Comparison of ENCODE assay signal across 11 cellular contexts in genomic region chr7:116271161-116271979, GRCh38.
DNase-seq lines count a peak whose midpoint lies in the region; ATAC-seq and TF ChIP-seq lines count a peak whose summit lies in the region.
"Had no signal": no experiment of that assay in that cellular context is flagged by ENCODE, and none has a peak within 500 bp of the region (broad histone marks: within the 10 kb centered on the region; RNA-seq: fewer than 3 reads in every experiment).

No MANE protein-coding gene starts in this region.

- H3K18ac ChIP-seq in neuronal stem cell (ENCODE audit: low read length) = no peak overlapping the region

- no peak for ATAC-seq in HG03354 (IDR thresholded peaks at IDR 0.05; ENCODE audit: poor library complexity, severe bottlenecking, unreplicated experiment)

- no peak overlapping the region for H4K91ac ChIP-seq in neuronal stem cell (ENCODE audit: low read depth, low read length, poor library complexity)

- no peak overlapping the region for H3K9ac ChIP-seq in neuronal stem cell (ENCODE audit: low read depth, low read length, poor library complexity)
- H3K9ac ChIP-seq: BLaER1 treated with 17β-estradiol and CSF1 and Interleukin-3, amounts not matched to agents 10 nM and 100 nM had no signal

- no peak overlapping the region for H3K23ac ChIP-seq in neuronal stem cell (ENCODE audit: low read depth, low read length, poor library complexity)

- no peak overlapping the region for H2BK120ac ChIP-seq in neuronal stem cell (ENCODE audit: low read depth, low read length)

- no peak overlapping the region for H4K8ac ChIP-seq in neuronal stem cell (ENCODE audit: low read depth, low read length)

- POLR2A ChIA-PET in OCI-LY7 (lab: Charles Lee) = interaction anchor here (1.2 kb wide), 1 partner anchor 10 kb away, joined by 5 read pairs; no protein-coding TSS in a partner anchor

- H3K36me3 ChIP-seq in neuronal stem cell (replicated peaks in 1 of 2; ENCODE audit: control insufficient read depth in 2 of 2, insufficient read depth in 2 of 2, low read length in 2 of 2) (no peaks in the 10 kb centered on the region), OCI-LY7 (ENCODE audit: insufficient read depth, low read length) (no peaks in the 10 kb centered on the region)
- H3K36me3 ChIP-seq: BLaER1 treated with 17β-estradiol and CSF1 and Interleukin-3, amounts not matched to agents 10 nM and 100 nM had no signal

- peaks cover 19% of the 10 kb centered on the region for H3K27me3 Mint-ChIP-seq in activated naive CD4-positive, alpha-beta T cell treated with anti-CD3 and anti-CD28 coated beads, Interleukin-2, amount 10 ng/mL, durations not matched to agents 7 days and 5 days

- H3K27ac ChIP-seq in neuronal stem cell (replicated peaks; ENCODE audit: low read length) (no peak overlapping the region), OCI-LY7 (ENCODE audit: low read depth, low read length, poor library complexity, severe bottlenecking) (no peak overlapping the region)
- H3K27ac ChIP-seq: BLaER1 treated with 17β-estradiol and CSF1 and Interleukin-3, amounts not matched to agents 10 nM and 100 nM had no signal

- H3K9me3 ChIP-seq in neuronal stem cell (replicated peaks in 1 of 2; ENCODE audit: control insufficient read depth in 2 of 2, insufficient read depth in 1 of 2, low read depth in 1 of 2, low read length in 2 of 2) = no peaks in the 10 kb centered on the region
- no peaks in the 10 kb centered on the region for H3K9me3 ChIP-seq in OCI-LY7 (ENCODE audit: low read length)
- H3K9me3 ChIP-seq: BLaER1 treated with 17β-estradiol and CSF1 and Interleukin-3, amounts not matched to agents 10 nM and 100 nM had no signal

- no peak overlapping the region for H3K27ac Mint-ChIP-seq in activated naive CD4-positive, alpha-beta T cell treated with anti-CD3 and anti-CD28 coated beads, Interleukin-2, amount 10 ng/mL, durations not matched to agents 7 days and 5 days

- H3K4me1 ChIP-seq in neuronal stem cell (ENCODE audit: control insufficient read depth in 2 of 2, insufficient read depth in 1 of 2, low read depth in 1 of 2, low read length in 2 of 2) = peaks cover 2 to 3% of the 10 kb centered on the region in 2 donors
- H3K4me1 ChIP-seq in OCI-LY7 (ENCODE audit: insufficient read depth, low read length, poor library complexity, severe bottlenecking) = no peaks in the 10 kb centered on the region
- H3K4me1 ChIP-seq: BLaER1 treated with 17β-estradiol and CSF1 and Interleukin-3, amounts not matched to agents 10 nM and 100 nM had no signal

- no peaks in the 10 kb centered on the region for H3K9me3 Mint-ChIP-seq in activated naive CD4-positive, alpha-beta T cell treated with anti-CD3 and anti-CD28 coated beads, Interleukin-2, amount 10 ng/mL, durations not matched to agents 7 days and 5 days

- H2BK5ac ChIP-seq in neuronal stem cell (ENCODE audit: low read length) = no peak overlapping the region

- WGBS in neuronal stem cell (ENCODE audit: extremely low coverage in 2 of 2, insufficient read length in 2 of 2, insufficient replicate concordance in 1 of 2), 2 donors = no CpG with 5 or more reads among the region's 6 CpGs

- H3K79me1 ChIP-seq in neuronal stem cell (ENCODE audit: low read depth, low read length) = no peaks in the 10 kb centered on the region

- no peak overlapping the region for H2BK12ac ChIP-seq in neuronal stem cell (ENCODE audit: low read length)

- H3K4me2 ChIP-seq in neuronal stem cell (ENCODE audit: insufficient read depth, low read length, poor library complexity, severe bottlenecking) = no peak overlapping the region
- no peak overlapping the region for H3K4me2 ChIP-seq in OCI-LY7 (ENCODE audit: low read length)
- H3K4me2 ChIP-seq: BLaER1 treated with 17β-estradiol and CSF1 and Interleukin-3, amounts not matched to agents 10 nM and 100 nM had no signal

- H3K79me2 ChIP-seq in OCI-LY7 (ENCODE audit: insufficient read depth, low read depth, low read length) = no peaks in the 10 kb centered on the region

- H3K27me3 ChIP-seq in neuronal stem cell (ENCODE audit: control insufficient read depth in 3 of 3, insufficient read depth in 3 of 3, low read depth in 1 of 3, low read length in 3 of 3) = no peaks in the 10 kb centered on the region
- H3K27me3 ChIP-seq: BLaER1 treated with 17β-estradiol and CSF1 and Interleukin-3, amounts not matched to agents 10 nM and 100 nM had no signal

- no peak overlapping the region for H3K14ac ChIP-seq in neuronal stem cell (ENCODE audit: low read length)

- no peaks in the 10 kb centered on the region for H3K4me1 Mint-ChIP-seq in activated naive CD4-positive, alpha-beta T cell treated with anti-CD3 and anti-CD28 coated beads, Interleukin-2, amount 10 ng/mL, durations not matched to agents 7 days and 5 days

- TF ChIP-seq CTCF in GM13977 (IDR thresholded peaks at IDR 0.05; ENCODE audit: extremely low read depth, insufficient read depth, missing control alignments) (no peak), OCI-LY7 (conservative IDR thresholded peaks at IDR 0.05; ENCODE audit: low read length) (no peak)

- H3K4ac ChIP-seq in neuronal stem cell (ENCODE audit: low read length) = no peak overlapping the region

- CTCF ChIA-PET in activated naive CD4-positive, alpha-beta T cell treated with anti-CD3 and anti-CD28 coated beads, Interleukin-2, amount 10 ng/mL, durations not matched to agents 7 days and 5 days (lab: Charles Lee) = interaction anchor here (1.4 to 1.8 kb wide), 3 partner anchors 12 to 318 kb away, joined by 3 to 5 read pairs (median 5); no protein-coding TSS in a partner anchor
- CTCF ChIA-PET in OCI-LY7 (lab: Charles Lee; ENCODE audit: unreplicated experiment) = no interaction called here

- no peaks in the 10 kb centered on the region for H3K9me2 ChIP-seq in OCI-LY7 (ENCODE audit: insufficient read depth, low read length)

- intact Hi-C loops in OCI-LY7 (cut with micrococcal nuclease; ENCODE audit: unreplicated experiment) = no loop called here

- no peaks in the 10 kb centered on the region for H4K20me1 ChIP-seq in OCI-LY7 (ENCODE audit: insufficient read depth, low read length)
- H4K20me1 ChIP-seq: BLaER1 treated with 17β-estradiol and CSF1 and Interleukin-3, amounts not matched to agents 10 nM and 100 nM had no signal

- no peak overlapping the region for H2BK15ac ChIP-seq in neuronal stem cell (ENCODE audit: low read length)

- H3K4me3 Mint-ChIP-seq in activated naive CD4-positive, alpha-beta T cell treated with anti-CD3 and anti-CD28 coated beads, Interleukin-2, amount 10 ng/mL, durations not matched to agents 7 days and 5 days = no peak overlapping the region

- H3K36me3 Mint-ChIP-seq in activated naive CD4-positive, alpha-beta T cell treated with anti-CD3 and anti-CD28 coated beads, Interleukin-2, amount 10 ng/mL, durations not matched to agents 7 days and 5 days = no peaks in the 10 kb centered on the region

- BruUV-seq in OCI-LY7 (replicated peaks; lab: Mats Ljungman, UMichigan) = no TSS peak

- H2AK5ac ChIP-seq in neuronal stem cell (ENCODE audit: low read depth, low read length) = no peak overlapping the region

- H2AFZ ChIP-seq in neuronal stem cell (ENCODE audit: low read length) (peak overlapping the region; percentile 26), OCI-LY7 (ENCODE audit: low read length) (no peak overlapping the region)

- in situ Hi-C loops in ACHN (cut with HindIII; ENCODE audit: low pct_ligation_motif_present, low pct_unique_long_range_greater_than_20kb, low sequenced_read_pairs) (loop anchor here (25.0 kb wide), 1 partner anchor 516 kb away; no protein-coding TSS in a partner anchor), GM13977 (cut with MboI; ENCODE audit: low pct_unique_long_range_greater_than_20kb, low sequenced_read_pairs, unreplicated experiment) (loop anchor here (25.0 kb wide), 1 partner anchor 541 kb away; no protein-coding TSS in a partner anchor)

- H3K4me3 ChIP-seq in neuronal stem cell (ENCODE audit: low read length in 2 of 2) (no peak overlapping the region), OCI-LY7 (ENCODE audit: low read depth, low read length, poor library complexity, severe bottlenecking) (no peak overlapping the region)
- H3K4me3 ChIP-seq: BLaER1 treated with 17β-estradiol and CSF1 and Interleukin-3, amounts not matched to agents 10 nM and 100 nM had no signal

- DNase-seq in ACHN (peak; percentile 41), RPMI7951 (ENCODE audit: low read depth) (peak; percentile 28), fibroblast of gingiva (ENCODE audit: low read depth) (peak; percentile 93), neuronal stem cell (ENCODE audit: low spot score) (no peak), GM13977 (ENCODE audit: low spot score) (no peak), OCI-LY7 (ENCODE audit: low spot score) (no peak)
- DNase-seq in activated naive CD4-positive, alpha-beta T cell treated with anti-CD3 and anti-CD28 coated beads, Interleukin-2, amount 10 ng/mL, durations not matched to agents 7 days and 5 days = no peak
- DNase-seq: cerebellar nuclear complex, NCI-H1694 had no signal

Comparison
In these comparisons a context has a peak if more than half of its experiments do, and no peak if none do; other contexts are left out.
1. DNase-seq: peak in ACHN (single experiment), RPMI7951 (single experiment) and fibroblast of gingiva (single experiment); none in neuronal stem cell (single experiment), GM13977 (single experiment), activated naive CD4-positive, alpha-beta T cell treated with anti-CD3 and anti-CD28 coated beads, Interleukin-2, amount 10 ng/mL, durations not matched to agents 7 days and 5 days (single experiment) and OCI-LY7 (single experiment).